In genomic region chr20:44901972-44902371, GRCh38 we compare ENCODE assay signal across 1 cellular context.
TF ChIP-seq lines count a peak whose summit lies in the region.

No MANE protein-coding gene starts in this region.

TF ChIP-seq in endothelial cell of umbilical vein, 7 proteins besides CTCF, POLR2A, EP300 and RAD21:
- TF ChIP-seq EZH2 (IDR thresholded peaks at IDR 0.05; ENCODE audit: borderline replicate concordance, low read depth, low read length, severe bottlenecking) (no peak), FOS (IDR thresholded peaks at IDR 0.05; ENCODE audit: borderline replicate concordance, insufficient read depth, low read length) (peak; percentile 17)
